In genomic region chr7:93026425-93026824, GRCh38 we compare ENCODE assay signal across 37 cellular contexts.
DNase-seq lines count a peak whose midpoint lies in the region; ATAC-seq, FAIRE-seq and TF ChIP-seq lines count a peak whose summit lies in the region.
"Had no signal": no experiment of that assay in that cellular context is flagged by ENCODE, and none has a peak within 500 bp of the region (broad histone marks: within the 10 kb centered on the region; RNA-seq: fewer than 3 reads in every experiment).

No MANE protein-coding gene starts in this region.

- H3K4ac ChIP-seq in IMR-90 (ENCODE audit: low read depth, low read length) = no peak overlapping the region

- H3K36me3 ChIP-seq in IMR-90 (ENCODE audit: control insufficient read depth, insufficient read depth, low read length) (no peaks in the 10 kb centered on the region), bronchial epithelial cell (ENCODE audit: control insufficient read depth, insufficient read depth, low read length) (no peaks in the 10 kb centered on the region), HepG2 (replicated peaks in 1 of 2; ENCODE audit: control insufficient read depth in 1 of 2, insufficient read depth in 2 of 2, low read length in 2 of 2) (no peaks in the 10 kb centered on the region), liver (ENCODE audit: control insufficient read depth in 4 of 4, insufficient read depth in 3 of 4, low read depth in 1 of 4, low read length in 3 of 4) (no peaks in the 10 kb centered on the region)
- H3K36me3 ChIP-seq: BE2C; BLaER1; BLaER1 treated with 17β-estradiol and CSF1 and Interleukin-3, amounts not matched to agents 10 nM and 100 nM had no signal

- no peak overlapping the region for H4K5ac ChIP-seq in IMR-90 (ENCODE audit: low read depth, low read length)

- no peaks in the 10 kb centered on the region for H3K79me2 ChIP-seq in HepG2 (ENCODE audit: insufficient read depth, low read length)

- H3K4me3 ChIP-seq in IMR-90 (ENCODE audit: insufficient read depth, low read depth, low read length) (no peak overlapping the region), bronchial epithelial cell (ENCODE audit: low read depth, low read length) (no peak overlapping the region), HepG2 (replicated peaks in 1 of 3; ENCODE audit: insufficient read depth in 1 of 3, low read depth in 2 of 3, low read length in 3 of 3) (no peak overlapping the region), liver (ENCODE audit: low read depth in 1 of 3, low read length in 3 of 3) (no peak overlapping the region)
- H3K4me3 ChIP-seq: A549; BLaER1; BLaER1 treated with 17β-estradiol and CSF1 and Interleukin-3, amounts not matched to agents 10 nM and 100 nM had no signal

- in situ Hi-C loops in IMR-90 (cut with MboI; ENCODE audit: low sequenced_read_pairs) (no loop called here), HepG2 (cut with HindIII; ENCODE audit: extremely low pct_ligation_motif_present, low pct_unique_long_range_greater_than_20kb) (no loop called here), KBM-7 (cut with MboI; ENCODE audit: low pct_unique_long_range_greater_than_20kb, low sequenced_read_pairs) (loop anchor here (25.0 kb wide), 1 partner anchor 414 kb away; no protein-coding TSS in a partner anchor)

- DNase-seq in IMR-90 (no peak), bronchial epithelial cell (ENCODE audit: low read depth) (no peak), HepG2 (ENCODE audit: low spot score) (no peak), UCSD-AML1 (lab: John Stamatoyannopoulos, UW; ENCODE audit: unreplicated experiment) (no peak), KBM-7 (no peak), T-helper 17 cell (no peak)
- DNase-seq in activated effector memory CD4-positive, alpha-beta T cell treated with anti-CD3 and anti-CD28 coated beads, Interleukin-2, amount 50 U/mL, for 16 hours = no peak
- DNase-seq: 8988T; ACHN; AML-193; BE2C; C1 segment of cervical spinal cord; Caco-2; Calu3; CD4-positive, alpha-beta memory T cell; CD4-positive, alpha-beta T cell; CD4-positive, CD25-positive, alpha-beta regulatory T cell; CD8-positive, alpha-beta memory T cell; CD8-positive, alpha-beta T cell; COR-L47; DMS 273 treated with DMSO at 0.1 percent for 48 hours; DMS153; DMS53; DMS79; DMS79 treated with DMSO at 0.1 percent for 48 hours; DND-41; EL had no signal

- peaks cover 35% of the 10 kb centered on the region for H3K27me3 Mint-ChIP-seq in T-helper 17 cell
- H3K27me3 Mint-ChIP-seq: CD4-positive, CD25-positive, alpha-beta regulatory T cell had no signal

- no peaks in the 10 kb centered on the region for H3K27me3 ChIP-seq in IMR-90 (ENCODE audit: control insufficient read depth, insufficient read depth, low read length)
- H3K27me3 ChIP-seq in bronchial epithelial cell (ENCODE audit: control insufficient read depth, insufficient read depth, low read length) = no peaks in the 10 kb centered on the region
- no peaks in the 10 kb centered on the region; a peak in 1 of 5 replicates for H3K27me3 ChIP-seq in HepG2 (ENCODE audit: control insufficient read depth in 1 of 2, insufficient read depth in 2 of 2, low read length in 2 of 2)
- no peaks in the 10 kb centered on the region for H3K27me3 ChIP-seq in liver (ENCODE audit: control insufficient read depth in 4 of 4, insufficient read depth in 4 of 4, low read length in 3 of 4)
- H3K27me3 ChIP-seq: BE2C; BLaER1; BLaER1 treated with 17β-estradiol and CSF1 and Interleukin-3, amounts not matched to agents 10 nM and 100 nM had no signal

- TF ChIP-seq POLR2A in IMR-90 (IDR thresholded peaks at IDR 0.05; ENCODE audit: low read depth, low read length) = no peak
- TF ChIP-seq POLR2A in HepG2 (IDR thresholded peaks at IDR 0.05; ENCODE audit: insufficient read depth in 1 of 2, low read depth in 2 of 2, low read length in 2 of 2) = no peak

- no peak overlapping the region for H3K18ac ChIP-seq in IMR-90 (ENCODE audit: low read depth, low read length)

- intact Hi-C loops in IMR-90 (cut with micrococcal nuclease) = no loop called here
- intact Hi-C loops in HepG2 (cut with micrococcal nuclease; ENCODE audit: unreplicated experiment) = no loop called here

- 0 out of 2 replicates have a peak overlapping the region, but pooled peaks have one; percentile 1 for H2AK5ac ChIP-seq in IMR-90 (ENCODE audit: low read depth, low read length)

- no peak overlapping the region for H2BK20ac ChIP-seq in IMR-90 (ENCODE audit: low read depth, low read length)

- POLR2A ChIA-PET in IMR-90 (lab: Charles Lee; ENCODE audit: unreplicated experiment) (no interaction called here), HepG2 (lab: Yijun Ruan, JAX) (no interaction called here)

- H4K8ac ChIP-seq in IMR-90 (ENCODE audit: low read depth in 2 of 2, low read length in 2 of 2) = no peak overlapping the region

- H3K27ac Mint-ChIP-seq in T-helper 17 cell = no peak overlapping the region
- H3K27ac Mint-ChIP-seq: B cell; CD14-positive monocyte; CD4-positive, alpha-beta memory T cell; CD4-positive, alpha-beta T cell; CD4-positive, CD25-positive, alpha-beta regulatory T cell; CD8-positive, alpha-beta memory T cell; CD8-positive, alpha-beta T cell had no signal

- H3K4me3 Mint-ChIP-seq in T-helper 17 cell = no peak overlapping the region
- H3K4me3 Mint-ChIP-seq: B cell; CD14-positive monocyte; CD4-positive, alpha-beta memory T cell; CD4-positive, alpha-beta T cell; CD4-positive, CD25-positive, alpha-beta regulatory T cell; CD8-positive, alpha-beta memory T cell; CD8-positive, alpha-beta T cell had no signal

- H2BK5ac ChIP-seq in IMR-90 (ENCODE audit: low read depth, low read length, poor library complexity, severe bottlenecking) = no peak overlapping the region

- H3K9me1 ChIP-seq in IMR-90 (ENCODE audit: insufficient read depth, low read length) = peaks cover 3% of the 10 kb centered on the region; the same call in 1 of the 2 replicates

- no peak for ATAC-seq in IMR-90 (ENCODE audit: low read depth)
- no peak for ATAC-seq in HepG2
- no peak for ATAC-seq in T-helper 17 cell
- ATAC-seq: A549; CD8-positive, alpha-beta T cell had no signal

- no peak overlapping the region for H2BK120ac ChIP-seq in IMR-90 (ENCODE audit: low read depth, low read length)

- no peaks in the 10 kb centered on the region for H3K4me1 Mint-ChIP-seq in T-helper 17 cell
- H3K4me1 Mint-ChIP-seq: B cell; CD14-positive monocyte; CD4-positive, alpha-beta memory T cell; CD4-positive, CD25-positive, alpha-beta regulatory T cell; CD8-positive, alpha-beta memory T cell had no signal

- H3K4me2 ChIP-seq in IMR-90 (ENCODE audit: low read depth, low read length) = no peak overlapping the region
- no peak overlapping the region for H3K4me2 ChIP-seq in HepG2 (ENCODE audit: low read depth, low read length)
- H3K4me2 ChIP-seq: A549; BLaER1; BLaER1 treated with 17β-estradiol and CSF1 and Interleukin-3, amounts not matched to agents 10 nM and 100 nM had no signal

- H3K23ac ChIP-seq in IMR-90 (ENCODE audit: low read depth, low read length) = no peak overlapping the region

- TF ChIP-seq RAD21 in IMR-90 (IDR thresholded peaks at IDR 0.05; ENCODE audit: low read length) = no peak
- TF ChIP-seq RAD21 in HepG2 (CRISPR knock-in tag; IDR thresholded peaks at IDR 0.05) = no peak
- no peak for TF ChIP-seq RAD21 in liver (IDR thresholded peaks at IDR 0.05)

- H4K91ac ChIP-seq in IMR-90 (ENCODE audit: insufficient read depth, low read depth, low read length) = no peak overlapping the region

- dilution Hi-C loops in IMR-90 (cut with HindIII; ENCODE audit: low sequenced_read_pairs, unreplicated experiment) = no loop called here

- no peaks in the 10 kb centered on the region for H3K36me3 Mint-ChIP-seq in T-helper 17 cell (ENCODE audit: low read depth)
- H3K36me3 Mint-ChIP-seq: CD14-positive monocyte; CD4-positive, CD25-positive, alpha-beta regulatory T cell had no signal

- TF ChIP-seq EP300 in HepG2 (IDR thresholded peaks at IDR 0.05; ENCODE audit: low read depth in 2 of 2, low read length in 2 of 2) = no peak
- no peak for TF ChIP-seq EP300 in HepG2 (CRISPR knock-in tag; IDR thresholded peaks at IDR 0.05; ENCODE audit: borderline replicate concordance)

- BruUV-seq in IMR-90 (replicated peaks; lab: Mats Ljungman, UMichigan) (no TSS peak), HepG2 (replicated peaks; lab: Mats Ljungman, UMichigan) (no TSS peak)

- H3K9ac ChIP-seq in IMR-90 (ENCODE audit: low read depth, low read length) (no peak overlapping the region), HepG2 (ENCODE audit: insufficient read depth, low read depth, low read length) (no peak overlapping the region), liver (ENCODE audit: low read depth in 1 of 2, low read length in 2 of 2) (no peak overlapping the region)
- H3K9ac ChIP-seq: BLaER1; BLaER1 treated with 17β-estradiol and CSF1 and Interleukin-3, amounts not matched to agents 10 nM and 100 nM had no signal

- H3K9me3 ChIP-seq in IMR-90 (ENCODE audit: control insufficient read depth, insufficient read depth, low read length) = no peaks in the 10 kb centered on the region
- peaks cover under 1% of the 10 kb centered on the region; the same call in 1 of the 2 replicates for H3K9me3 ChIP-seq in HepG2 (ENCODE audit: low read length)
- H3K9me3 ChIP-seq in liver (ENCODE audit: control insufficient read depth in 4 of 4, low read length in 3 of 4) = peaks cover 0 to 1% (median 0%) of the 10 kb centered on the region in 4 donors
- no peaks in the 10 kb centered on the region for H3K9me3 ChIP-seq in T-helper 17 cell (ENCODE audit: control insufficient read depth, low read length, poor library complexity, severe bottlenecking)
- H3K9me3 ChIP-seq: A549, BE2C had no signal

- H2AFZ ChIP-seq in IMR-90 (replicated peaks; ENCODE audit: low read length, poor library complexity) (no peak overlapping the region), HepG2 (ENCODE audit: low read length) (no peak overlapping the region)

- TF ChIP-seq CTCF in IMR-90 (conservative IDR thresholded peaks at IDR 0.05; ENCODE audit: low read depth, low read length) = no peak
- no peak for TF ChIP-seq CTCF in bronchial epithelial cell (IDR thresholded peaks at IDR 0.05; ENCODE audit: insufficient read depth, low read length, severe bottlenecking)
- TF ChIP-seq CTCF in HepG2 (CRISPR knock-in tag; IDR thresholded peaks at IDR 0.05) = no peak
- no peak for TF ChIP-seq CTCF in liver (IDR thresholded peaks at IDR 0.05; ENCODE audit: low read depth, low read length, missing input control)

- no peaks in the 10 kb centered on the region for H4K20me1 ChIP-seq in IMR-90 (ENCODE audit: insufficient read depth, low read length)
- H4K20me1 ChIP-seq in HepG2 (ENCODE audit: insufficient read depth, low read length) = no peaks in the 10 kb centered on the region
- H4K20me1 ChIP-seq: BLaER1; BLaER1 treated with 17β-estradiol and CSF1 and Interleukin-3, amounts not matched to agents 10 nM and 100 nM had no signal

- FAIRE-seq in bronchial epithelial cell (lab: Jason Lieb, UNC) (peak; percentile 66), HepG2 (lab: Jason Lieb, UNC) (no peak)
- FAIRE-seq: A204.1, A549, D721Med had no signal

- WGBS in IMR-90 (ENCODE audit: extremely low coverage in 2 of 2, insufficient read length in 1 of 2), 2 experiments = no CpG with 5 or more reads among the region's 3 CpGs
- 0% methylated on average over 3 of the region's 3 CpGs for WGBS in HepG2 (ENCODE audit: low lambda C conversion rate)
- 47% methylated on average over 3 of the region's 3 CpGs for WGBS in liver

- no peak overlapping the region for H2AK9ac ChIP-seq in IMR-90 (replicated peaks; ENCODE audit: low read depth, low read length, poor library complexity)

- H3K79me1 ChIP-seq in IMR-90 (ENCODE audit: low read depth in 1 of 2, low read length in 2 of 2) = no peaks in the 10 kb centered on the region

- H3K27ac ChIP-seq in IMR-90 (ENCODE audit: insufficient read depth, low read length) (no peak overlapping the region), HepG2 (ENCODE audit: extremely low read length, insufficient read depth, low read length) (no peak overlapping the region), liver (ENCODE audit: low read depth in 1 of 2, low read length in 2 of 2) (no peak overlapping the region)
- H3K27ac ChIP-seq: 22Rv1; A549; BLaER1; BLaER1 treated with 17β-estradiol and CSF1 and Interleukin-3, amounts not matched to agents 10 nM and 100 nM; C4-2B had no signal

- peaks cover 4% of the 10 kb centered on the region for H3K4me1 ChIP-seq in IMR-90 (ENCODE audit: control insufficient read depth, insufficient read depth, low read length)
- H3K4me1 ChIP-seq in HepG2 (ENCODE audit: insufficient read depth, low read length) = peaks cover 17% of the 10 kb centered on the region
- H3K4me1 ChIP-seq in liver (ENCODE audit: control insufficient read depth in 4 of 4, insufficient read depth in 4 of 4, low read length in 3 of 4) = no peaks in the 10 kb centered on the region
- H3K4me1 ChIP-seq: A549; BE2C; BLaER1; BLaER1 treated with 17β-estradiol and CSF1 and Interleukin-3, amounts not matched to agents 10 nM and 100 nM; Caco-2 had no signal

- CTCF ChIA-PET in IMR-90 (lab: Yijun Ruan, JAX) (no interaction called here), HepG2 (lab: Yijun Ruan, JAX; ENCODE audit: low intra/inter-chr PET ratio, low total read pairs) (no interaction called here)

- H2BK15ac ChIP-seq in IMR-90 (ENCODE audit: low read depth, low read length) = peak overlapping the region; percentile 87; the same call in 1 of the 3 replicates

- H3K14ac ChIP-seq in IMR-90 (replicated peaks; ENCODE audit: low read depth, low read length) = no peak overlapping the region

- no peak overlapping the region for H3K56ac ChIP-seq in IMR-90 (ENCODE audit: extremely low read depth, insufficient read depth, low read length)
